ENCODE assay signal across 11 cellular contexts in the genomic region with DNA sequence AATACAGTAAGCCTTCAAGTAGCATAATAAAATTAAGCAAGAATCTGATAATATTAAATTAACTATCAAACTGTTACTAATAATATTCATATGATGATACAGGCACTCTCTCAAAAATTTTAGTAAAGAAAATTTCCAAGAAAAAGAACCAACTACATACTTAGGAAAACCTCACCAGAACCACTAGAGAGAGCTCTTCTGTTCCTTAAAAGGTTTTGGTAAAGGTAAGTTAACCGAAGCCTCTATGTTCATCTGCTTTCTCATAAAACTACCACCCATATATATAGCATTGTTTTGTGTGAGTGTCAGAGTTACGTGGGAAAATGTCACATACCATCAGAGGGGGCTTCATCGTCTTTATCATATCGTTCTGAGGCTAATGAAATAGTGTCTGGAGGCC. TPM values are rescaled to one million over a fixed set of nuclear protein-coding genes. Genes with fewer than 3 reads are reported as not detected.
DNase-seq lines count a peak whose midpoint lies in the region; ATAC-seq and TF ChIP-seq lines count a peak whose summit lies in the region.
"Had no signal": no experiment of that assay in that cellular context is flagged by ENCODE, and none has a peak within 500 bp of the region (broad histone marks: within the 10 kb centered on the region; RNA-seq: fewer than 3 reads in every experiment).

No MANE protein-coding gene starts in this region.

- TF ChIP-seq CTCF in BE2C (IDR thresholded peaks at IDR 0.05; ENCODE audit: low read depth, low read length) (0 out of 2 replicates have a peak, but pooled peaks have one; percentile 10), RWPE1 (conservative IDR thresholded peaks at IDR 0.05; ENCODE audit: low read depth) (peak; percentile 24; the same call in 1 of the 2 replicates), fibroblast of the aortic adventitia (IDR thresholded peaks at IDR 0.05; ENCODE audit: insufficient read depth, low read length) (no peak)

- H3K4me1 ChIP-seq in BE2C: no peaks in the 10 kb centered on the region

- no peaks in the 10 kb centered on the region for H3K36me3 ChIP-seq in BE2C

- peaks cover 65% of the 10 kb centered on the region for H3K27me3 ChIP-seq in BE2C

- H3K9me3 ChIP-seq in BE2C: no peaks in the 10 kb centered on the region

- ATAC-seq in GM19324 (IDR thresholded peaks at IDR 0.05; ENCODE audit: low FRiP score, unreplicated experiment) (no peak), esophagus mucosa (no peak)

- CTCF ChIA-PET in RWPE1 (lab: Yijun Ruan, JAX): interaction anchor here (0.5 to 1.0 kb wide), 5 partner anchors 9 to 300 kb away, joined by 3 to 7 read pairs (median 5); partner anchors contain the start of gene HOXA5

- no peak for DNase-seq in BE2C
- peak; percentile 9 for DNase-seq in HT1080 (ENCODE audit: low read depth)
- no peak for DNase-seq in RWPE1 (ENCODE audit: low spot score)
- peak; percentile 21 for DNase-seq in fibroblast of the aortic adventitia (ENCODE audit: low read depth)
- no peak for DNase-seq in AML-193 (lab: John Stamatoyannopoulos, UW)
- no peak for DNase-seq in retina
- DNase-seq: activated CD4-positive, alpha-beta T cell treated with anti-CD3 and anti-CD28 coated beads for 48 hours; COR-L47; KG1 had no signal

- POLR2A ChIA-PET in RWPE1 (lab: Yijun Ruan, JAX; ENCODE audit: low non-redundant PET): no interaction called here

- H3K27ac ChIP-seq in RWPE1: no peak overlapping the region

- H3K4me3 ChIP-seq in BE2C (ENCODE audit: low read depth, low read length) (no peak overlapping the region), fibroblast of the aortic adventitia (ENCODE audit: low read depth, low read length) (no peak overlapping the region)

RNA-seq across cellular contexts. Expression of gene SKAP2, which starts 20.7 kb away (rescaled TPM):
- 0.20 TPM for polyA plus RNA-seq in BE2C (2012; ENCODE audit: insufficient read depth, insufficient read length, low read depth)
- 9.5 and 12.7 TPM in 2 replicates for total RNA-seq in HT1080 (2014; rRNA removed; shearing (Covaris generic))
- polyA plus RNA-seq in HT1080 (2015; cell fraction: cytosol; rRNA removed): 19.1 and 26.0 TPM in 2 replicates
- polyA plus RNA-seq in HT1080 (2015; cell fraction: nucleus; rRNA removed): 27.3 and 27.5 TPM in 2 replicates
- total RNA-seq in fibroblast of the aortic adventitia (ENCODE audit: low replicate concordance) (13.6 and 18.8 TPM in 2 replicates), esophagus mucosa (22.2 TPM)

Comparison
In these comparisons a context has a peak if more than half of its experiments do, and no peak if none do; other contexts are left out.
1. DNase-seq: peak in HT1080 (single experiment) and fibroblast of the aortic adventitia (single experiment); none in BE2C (single experiment), RWPE1 (single experiment), AML-193 (0 of 2) and retina (single experiment).